In genomic region chr21:34614693-34615486, GRCh38 we compare ENCODE assay signal across 8 cellular contexts. TPM values are rescaled to one million over a fixed set of nuclear protein-coding genes. Genes with fewer than 3 reads are reported as not detected.
DNase-seq lines count a peak whose midpoint lies in the region; ATAC-seq and TF ChIP-seq lines count a peak whose summit lies in the region.

Gene RCAN1, minus strand, starts transcription at chr21:34615113. Its CDS starts 102 bp downstream, at chr21:34615011.

- H3K27ac ChIP-seq in H9 (ENCODE audit: insufficient read length, low read depth, low read length) = no peak within 1 kb of the TSS

- peak within 1 kb of the TSS; percentile 72 for H3K4me2 ChIP-seq in H9 (ENCODE audit: insufficient read depth, insufficient read length, low read length)

- no peaks in the 10 kb centered on the region for H3K23me2 ChIP-seq in H9 (ENCODE audit: insufficient read length, low read depth, low read length, poor library complexity, severe bottlenecking)

- no peak within 1 kb of the TSS for H2BK15ac ChIP-seq in H9 (ENCODE audit: low read depth, low read length)

- no peak within 1 kb of the TSS for H2BK12ac ChIP-seq in H9 (ENCODE audit: insufficient read length, low read depth, low read length)

- H4K8ac ChIP-seq in H9 (replicated peaks; ENCODE audit: insufficient read length, low read depth, low read length) = no peak within 1 kb of the TSS

- H3K36me3 Mint-ChIP-seq in H9 (ENCODE audit: insufficient read depth in 1 of 3, low read depth in 3 of 3) (no peaks in the 10 kb centered on the region), nephron (ENCODE audit: low read depth) (no peaks in the 10 kb centered on the region)

- H3K4me1 Mint-ChIP-seq in H9 = peaks cover 5 to 7% of the 10 kb centered on the region in 2 experiments; a peak in 3 of 4 replicates
- H3K4me1 Mint-ChIP-seq in nephron = peaks cover 14% of the 10 kb centered on the region

- H2AK5ac ChIP-seq in H9 (ENCODE audit: insufficient read length, low read length) = no peak within 1 kb of the TSS

- no peak within 1 kb of the TSS for H3K23ac ChIP-seq in H9 (ENCODE audit: insufficient read length, low read depth, low read length)

- H3K9me3 ChIP-seq in ES-I3 (ENCODE audit: control insufficient read depth, insufficient read depth, low read length) (no peaks in the 10 kb centered on the region), H9 (ENCODE audit: control insufficient read depth, low read depth, low read length) (no peaks in the 10 kb centered on the region)

- no peak within 1 kb of the TSS for H2BK120ac ChIP-seq in H9 (ENCODE audit: low read depth, low read length, poor library complexity, severe bottlenecking)

- ATAC-seq in stimulated activated naive CD8-positive, alpha-beta T cell treated with anti-CD3 and anti-CD28 coated beads, Interleukin-15, Interleukin-2, amounts not matched to agents 100 U/mL and 50 U/mL, for 24 hours = peak; percentile 96

- no CpG with 5 or more reads among the region's 109 CpGs for WGBS in H9 (ENCODE audit: extremely low coverage, insufficient read length, low lambda C conversion rate)

- no peak within 1 kb of the TSS for H2AFZ ChIP-seq in H9 (ENCODE audit: low read length)

- H3K4me1 ChIP-seq in ES-I3 (ENCODE audit: insufficient read depth, low read length) (no peaks in the 10 kb centered on the region), H9 (ENCODE audit: insufficient read depth, low read length) (no peaks in the 10 kb centered on the region)

- peak within 1 kb of the TSS; percentile 58; the same call in 1 of the 2 replicates for H3K9ac ChIP-seq in ES-I3 (ENCODE audit: low read depth, low read length)
- no peak within 1 kb of the TSS for H3K9ac ChIP-seq in H9 (ENCODE audit: extremely low read depth, insufficient read length, low read length)

- H3K79me1 ChIP-seq in H9 (ENCODE audit: insufficient read depth, low read depth, low read length, poor library complexity, severe bottlenecking) = no peaks in the 10 kb centered on the region

- no peak for TF ChIP-seq CTCF in H9 (conservative IDR thresholded peaks at IDR 0.05)
- TF ChIP-seq CTCF in fibroblast of the aortic adventitia (IDR thresholded peaks at IDR 0.05; ENCODE audit: insufficient read depth, low read length) = no peak
- TF ChIP-seq CTCF in nephron (IDR thresholded peaks at IDR 0.05; ENCODE audit: unreplicated experiment in 3 of 3) = no peak

- no peak within 1 kb of the TSS for H2BK20ac ChIP-seq in H9 (ENCODE audit: low read depth, low read length, poor library complexity, severe bottlenecking)

- H2BK5ac ChIP-seq in H9 (ENCODE audit: insufficient read length, low read length) = no peak within 1 kb of the TSS

- H3K56ac ChIP-seq in H9 (ENCODE audit: insufficient read length, low read depth, low read length) = no peak within 1 kb of the TSS

- peaks cover 10% of the 10 kb centered on the region for H3K27me3 ChIP-seq in H9 (ENCODE audit: insufficient read depth, low read length)

- no peaks in the 10 kb centered on the region for H3K79me2 ChIP-seq in H9 (ENCODE audit: insufficient read depth, low read length)

- peak; percentile 90 for DNase-seq in H9
- peak; percentile 96 for DNase-seq in M059J (ENCODE audit: low read depth)
- peak; percentile 91 for DNase-seq in SHP77 treated with DMSO at 0.1 percent for 48 hours (lab: John Stamatoyannopoulos, UW)
- DNase-seq in activated gamma-delta T cell (lab: John Stamatoyannopoulos, UW) = peak; percentile 56
- DNase-seq in fibroblast of the aortic adventitia (ENCODE audit: low read depth) = peak; percentile 90
- DNase-seq in stimulated activated naive CD8-positive, alpha-beta T cell treated with anti-CD3 and anti-CD28 coated beads, Interleukin-15, Interleukin-2, amounts not matched to agents 100 U/mL and 50 U/mL, for 24 hours = peak; percentile 86

- no peak within 1 kb of the TSS; a peak in 1 of 7 replicates for H3K27ac Mint-ChIP-seq in H9
- H3K27ac Mint-ChIP-seq in nephron = peak within 1 kb of the TSS in 2 of 3 experiments; percentile 63 to 75

- H3K4me3 ChIP-seq in fibroblast of the aortic adventitia (ENCODE audit: low read depth, low read length) = peak within 1 kb of the TSS; percentile 79

- H3K27me3 Mint-ChIP-seq in H9 (ENCODE audit: low read depth) = peaks cover 40% of the 10 kb centered on the region
- H3K27me3 Mint-ChIP-seq in nephron (ENCODE audit: low read depth) = peaks cover 32% of the 10 kb centered on the region

- H3K9me3 Mint-ChIP-seq in H9 (no peaks in the 10 kb centered on the region), nephron (no peaks in the 10 kb centered on the region)

- no peak within 1 kb of the TSS for H3K18ac ChIP-seq in H9 (ENCODE audit: insufficient read length, low read depth, low read length)

- H3K14ac ChIP-seq in H9 (ENCODE audit: insufficient read depth, low read length) = no peak within 1 kb of the TSS

- no peaks in the 10 kb centered on the region for H4K20me1 ChIP-seq in H9 (ENCODE audit: control insufficient read depth, insufficient read depth, insufficient read length)

- no peak within 1 kb of the TSS for H4K91ac ChIP-seq in H9 (ENCODE audit: insufficient read length, low read depth, low read length)

- H3K4ac ChIP-seq in H9 (ENCODE audit: low read depth, low read length) = no peak within 1 kb of the TSS

- H4K5ac ChIP-seq in H9 (ENCODE audit: insufficient read length, low read depth, low read length) = no peak within 1 kb of the TSS

- H3K4me3 Mint-ChIP-seq in H9 = peak within 1 kb of the TSS; percentile 67 to 83
- H3K4me3 Mint-ChIP-seq in nephron = peak within 1 kb of the TSS; percentile 89 to 93 (median 91)

- H3T11ph ChIP-seq in H9 (ENCODE audit: low read length) = no peak within 1 kb of the TSS

- no peaks in the 10 kb centered on the region for H3K36me3 ChIP-seq in ES-I3 (ENCODE audit: insufficient read depth, low read length)

RNA-seq across cellular contexts. Expression of gene RCAN1, which starts in this region (rescaled TPM):
- total RNA-seq in H9 (2021) (5.7 and 7.0 TPM in 2 replicates), fibroblast of the aortic adventitia (ENCODE audit: low replicate concordance) (30.5 and 39.7 TPM in 2 replicates)
- total RNA-seq in M059J (2014; rRNA removed; shearing (Covaris generic)) = 160 and 181 TPM in 2 replicates

Comparison
In these comparisons a context has a peak if more than half of its experiments do, and no peak if none do; other contexts are left out.
1. H3K27ac Mint-ChIP-seq: peak in nephron (2 of 3); none in H9 (0 of 3).
2. Peak in every context shown above with its lines, with median percentiles within 50 percentile points of each other: DNase-seq.